ENCODE assay signal across 18 cellular contexts in the genomic region with DNA sequence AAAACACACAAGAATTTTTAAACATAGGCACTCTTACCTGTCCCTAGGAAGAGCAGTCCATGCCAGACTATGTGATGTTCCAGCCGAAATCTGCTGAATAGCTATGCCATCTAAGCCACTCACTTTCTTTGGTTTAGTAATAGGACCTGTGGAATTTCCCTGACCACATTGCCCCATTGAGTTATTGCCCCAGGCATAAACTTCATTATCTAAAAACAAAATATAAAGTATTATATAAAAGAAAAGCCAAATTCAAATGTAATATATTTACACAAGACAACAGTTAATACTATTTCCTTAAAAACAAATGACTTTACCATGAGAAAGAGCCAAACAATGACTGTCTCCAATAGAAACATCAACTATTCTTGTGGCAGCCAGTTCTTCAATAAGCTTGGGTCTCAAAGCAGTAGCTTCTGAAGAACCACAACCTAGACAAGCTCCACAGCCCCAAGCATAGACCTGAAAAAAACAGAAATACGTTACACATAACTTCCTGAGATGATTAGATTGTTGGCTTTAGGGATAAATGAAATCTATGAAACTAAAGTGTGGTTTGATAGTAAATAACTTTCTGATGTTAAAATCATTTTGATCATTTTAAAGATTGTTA.
DNase-seq lines count a peak whose midpoint lies in the region; ATAC-seq and TF ChIP-seq lines count a peak whose summit lies in the region.
"Had no signal": no experiment of that assay in that cellular context is flagged by ENCODE, and none has a peak within 500 bp of the region (broad histone marks: within the 10 kb centered on the region; RNA-seq: fewer than 3 reads in every experiment).

No MANE protein-coding gene starts in this region.

- H3K36me3 Mint-ChIP-seq in activated T-cell treated with anti-CD3 and anti-CD28 coated beads, Interleukin-2, amount 50 U/mL, for 24 hours (ENCODE audit: low read depth): peaks cover 72% of the 10 kb centered on the region

- CTCF ChIA-PET in mammary epithelial cell (lab: Charles Lee; ENCODE audit: low non-redundant PET): no interaction called here

- H2AFZ ChIP-seq in KMS-11 (ENCODE audit: low read depth) (no peak overlapping the region), mammary epithelial cell (ENCODE audit: low read depth, low read length) (no peak overlapping the region)

- dilution Hi-C loops in mammary epithelial cell (cut with HindIII; ENCODE audit: low sequenced_read_pairs): no loop called here

- H3K79me2 ChIP-seq in KMS-11 (ENCODE audit: insufficient read depth, low read depth): no peaks in the 10 kb centered on the region
- H3K79me2 ChIP-seq in mammary epithelial cell (ENCODE audit: insufficient read depth, low read length): no peaks in the 10 kb centered on the region

- H3K27ac ChIP-seq in KMS-11: peak overlapping the region; percentile 32; the same call in 1 of the 2 replicates
- no peak overlapping the region for H3K27ac ChIP-seq in mammary epithelial cell (ENCODE audit: insufficient read depth, low read depth, low read length)
- H3K27ac ChIP-seq: 22Rv1, C4-2B had no signal

- peaks cover 5% of the 10 kb centered on the region for H3K9me3 Mint-ChIP-seq in activated T-cell treated with anti-CD3 and anti-CD28 coated beads, Interleukin-2, amount 50 U/mL, for 24 hours

- H3K9me3 ChIP-seq in mammary epithelial cell (replicated peaks; ENCODE audit: insufficient read depth, low read length): no peaks in the 10 kb centered on the region

- 57% methylated on average over 2 of the region's 2 CpGs for WGBS in mammary epithelial cell (ENCODE audit: low coverage, missing lambda C conversion rate)

- no peaks in the 10 kb centered on the region; the same call in none of the 2 replicates for H3K36me3 ChIP-seq in KMS-11 (ENCODE audit: insufficient read depth)
- peaks cover 1% of the 10 kb centered on the region for H3K36me3 ChIP-seq in mammary epithelial cell (ENCODE audit: insufficient read depth, low read length)

- no peak for DNase-seq in activated T-cell treated with anti-CD3 and anti-CD28 coated beads, Interleukin-2, amount 50 U/mL, for 24 hours
- no peak for DNase-seq in activated T-cell treated with anti-CD3 and anti-CD28 coated beads for 4 hours
- DNase-seq in mammary epithelial cell: peak; percentile 50
- no peak for DNase-seq in retina
- DNase-seq in SKM-1 (lab: John Stamatoyannopoulos, UW; ENCODE audit: unreplicated experiment): no peak
- no peak for DNase-seq in NCI-H69 (lab: John Stamatoyannopoulos, UW)
- DNase-seq: AML-193, DND-41, GF-D8, NCI-H1105, NCI-H1694, NCI-H774, SHP77 had no signal

- H3K4me3 ChIP-seq in KMS-11 (IDR thresholded peaks at IDR 0.05; ENCODE audit: insufficient read depth, low read depth, low read length) (no peak overlapping the region), mammary epithelial cell (replicated peaks in 1 of 3; ENCODE audit: insufficient read depth in 1 of 3, low read depth in 2 of 3, low read length in 3 of 3) (no peak overlapping the region)

- intact Hi-C loops in mammary epithelial cell (cut with micrococcal nuclease): no loop called here

- H3K4me1 Mint-ChIP-seq in activated T-cell treated with anti-CD3 and anti-CD28 coated beads, Interleukin-2, amount 50 U/mL, for 24 hours (ENCODE audit: low read depth): peaks cover 9% of the 10 kb centered on the region

- H3K27ac Mint-ChIP-seq in activated T-cell treated with anti-CD3 and anti-CD28 coated beads, Interleukin-2, amount 50 U/mL, for 24 hours: peak overlapping the region; percentile 41

- H3K4me1 ChIP-seq in KMS-11 (ENCODE audit: low read depth, poor library complexity, severe bottlenecking) (peaks cover 19% of the 10 kb centered on the region), mammary epithelial cell (ENCODE audit: insufficient read depth, low read length) (no peaks in the 10 kb centered on the region)

- H3K4me3 Mint-ChIP-seq in activated T-cell treated with anti-CD3 and anti-CD28 coated beads, Interleukin-2, amount 50 U/mL, for 24 hours: no peak overlapping the region

- H3K4me2 ChIP-seq in KMS-11: no peak overlapping the region
- no peak overlapping the region for H3K4me2 ChIP-seq in mammary epithelial cell (ENCODE audit: insufficient read depth, low read depth, low read length)

- H3K27me3 ChIP-seq in KMS-11 (ENCODE audit: insufficient read depth, low read depth) (no peaks in the 10 kb centered on the region), mammary epithelial cell (ENCODE audit: insufficient read depth, low read length) (no peaks in the 10 kb centered on the region)

- H3K9ac ChIP-seq in KMS-11: no peak overlapping the region
- H3K9ac ChIP-seq in mammary epithelial cell (ENCODE audit: insufficient read depth, low read length): no peak overlapping the region

- no peak for ATAC-seq in HG02938 (IDR thresholded peaks at IDR 0.05; ENCODE audit: unreplicated experiment)
- ATAC-seq: SK-N-SH treated with all-trans-retinoic acid at 6 μM for 48 hours had no signal

- H4K20me1 ChIP-seq in KMS-11 (ENCODE audit: insufficient read depth): no peaks in the 10 kb centered on the region
- no peaks in the 10 kb centered on the region for H4K20me1 ChIP-seq in mammary epithelial cell (ENCODE audit: insufficient read depth, low read length)

- no peaks in the 10 kb centered on the region for H3K27me3 Mint-ChIP-seq in activated T-cell treated with anti-CD3 and anti-CD28 coated beads, Interleukin-2, amount 50 U/mL, for 24 hours

- BruUV-seq in mammary epithelial cell (replicated peaks; lab: Mats Ljungman, UMichigan): no TSS peak

- TF ChIP-seq CTCF in KMS-11 (conservative IDR thresholded peaks at IDR 0.05; ENCODE audit: low read depth, low read length): no peak
- no peak for TF ChIP-seq CTCF in mammary epithelial cell (conservative IDR thresholded peaks at IDR 0.05 in 1 of 2, IDR thresholded peaks at IDR 0.05 in 1 of 2; ENCODE audit: extremely low read depth in 1 of 2, insufficient read depth in 1 of 2, low read depth in 1 of 2, low read length in 2 of 2)

- in situ Hi-C loops in mammary epithelial cell (cut with MboI; ENCODE audit: low sequenced_read_pairs in 2 of 2): loop anchor here in 1 of 2 donors (10.0 kb wide), 1 partner anchor 315 kb away; no protein-coding TSS in a partner anchor
